In genomic region chr22:37121887-37122591, GRCh38 we compare ENCODE assay signal across 8 cellular contexts. TPM values are rescaled to one million over a fixed set of nuclear protein-coding genes. Genes with fewer than 3 reads are reported as not detected.
DNase-seq lines count a peak whose midpoint lies in the region; ATAC-seq and TF ChIP-seq lines count a peak whose summit lies in the region.

No MANE protein-coding gene starts in this region.

- TF ChIP-seq CTCF in spleen (IDR thresholded peaks at IDR 0.05 in 8 of 11, conservative IDR thresholded peaks at IDR 0.05 in 3 of 11) = peak in 9 of 11 experiments; percentile 24 to 46 (median 33)

- H3K27me3 ChIP-seq in spleen (replicated peaks in 1 of 7) = no peaks in the 10 kb centered on the region

- H3K4me3 ChIP-seq in spleen = peak overlapping the region in 1 of 8 donors; percentile 24

- TF ChIP-seq POLR2A in spleen (IDR thresholded peaks at IDR 0.05) = no peak

- H3K9me3 ChIP-seq in spleen = no peaks in the 10 kb centered on the region

- peaks cover 0 to 31% (median 16%) of the 10 kb centered on the region in 6 donors for H3K4me1 ChIP-seq in spleen

- DNase-seq in AG08395 (ENCODE audit: low spot score) = peak; percentile 47
- DNase-seq in activated CD4-positive, CD25-positive, alpha-beta regulatory T cell treated with anti-CD3 and anti-CD28 coated beads, Interleukin-2, amount 50 U/mL, for 16 hours (ENCODE audit: low read depth, low spot score) = peak; percentile 89
- peak; percentile 97 for DNase-seq in central memory CD4-positive, alpha-beta T cell
- peak; percentile 89 for DNase-seq in spleen
- DNase-seq in NCI-H1105 treated with DMSO at 0.1 percent for 48 hours (lab: John Stamatoyannopoulos, UW) = no peak
- DNase-seq in HuH-7.5 (ENCODE audit: low spot score) = no peak

- 20 to 27% (median 25%) methylated on average over 14 to 15 of the region's 15 CpGs for WGBS in spleen, 5 donors

- H3K27ac ChIP-seq in spleen = peak overlapping the region; percentile 46 to 88 (median 70)

- peak; percentile 80 for ATAC-seq in GM19328 (IDR thresholded peaks at IDR 0.05; ENCODE audit: unreplicated experiment)
- peak; percentile 83 for ATAC-seq in HG03460 (IDR thresholded peaks at IDR 0.05; ENCODE audit: unreplicated experiment)

- intact Hi-C loops in spleen (cut with DNase I; ENCODE audit: low total_unique reads) = no loop called here

- peaks cover 0 to 8% (median 0%) of the 10 kb centered on the region in 6 donors for H3K36me3 ChIP-seq in spleen

RNA-seq across cellular contexts. Expression of gene TMPRSS6, which starts 12.5 kb away (rescaled TPM):
- under 1 TPM in 2 of 7 donors, not detected in 5; 0.54 to 0.55 TPM for total RNA-seq in spleen
- polyA plus RNA-seq in spleen = under 1 TPM; 0.09 to 0.28 (median 0.26) TPM

RNA-seq across cellular contexts. Expression of gene IL2RB, which starts 27.7 kb away (rescaled TPM):
- 10 to 100 TPM; 20.6 to 75.2 (median 51.5) TPM for total RNA-seq in spleen
- 1 to 10 TPM; 3.7 to 5.9 (median 3.9) TPM for polyA plus RNA-seq in spleen

Comparison
In these comparisons a context has a peak if more than half of its experiments do, and no peak if none do; other contexts are left out.
1. DNase-seq: peak in AG08395 (single experiment), activated CD4-positive, CD25-positive, alpha-beta regulatory T cell treated with anti-CD3 and anti-CD28 coated beads, Interleukin-2, amount 50 U/mL, for 16 hours (single experiment), central memory CD4-positive, alpha-beta T cell (single experiment) and spleen (single experiment); none in NCI-H1105 treated with DMSO at 0.1 percent for 48 hours (single experiment) and HuH-7.5 (single experiment).